ENCODE assay signal across 23 cellular contexts in genomic region chr6:11335826-11336225, GRCh38.
"Had no signal": no experiment of that assay in that cellular context is flagged by ENCODE, and none has a peak within 500 bp of the region (broad histone marks: within the 10 kb centered on the region; RNA-seq: fewer than 3 reads in every experiment).

No MANE protein-coding gene starts in this region.

- H3K9me3 Mint-ChIP-seq: immature natural killer cell had no signal

- H3K27me3 ChIP-seq: esophagus squamous epithelium, neural progenitor cell, right atrium auricular region, thyroid gland had no signal

- H3K4me1 ChIP-seq: neural progenitor cell, prostate gland, right atrium auricular region, thyroid gland had no signal

- H3K27ac Mint-ChIP-seq: mesothelial cell of epicardium; nephron; neural progenitor cell; stimulated activated naive CD8-positive, alpha-beta T cell treated with anti-CD3 and anti-CD28 coated beads, Interleukin-15, amount 100 ng/mL, for 72 hours had no signal

- H3K36me3 Mint-ChIP-seq: mesothelial cell of epicardium had no signal

- H3K4me1 Mint-ChIP-seq: neural progenitor cell had no signal

- H3K9ac ChIP-seq: neural progenitor cell had no signal

- H2AFZ ChIP-seq: neural progenitor cell had no signal

- H3K9me3 ChIP-seq: esophagus squamous epithelium, mucosa of descending colon, prostate gland, thyroid gland had no signal

- H3K27me3 Mint-ChIP-seq: effector memory CD8-positive, alpha-beta T cell; naive thymus-derived CD4-positive, alpha-beta T cell; stimulated activated naive CD8-positive, alpha-beta T cell treated with anti-CD3 and anti-CD28 coated beads, Interleukin-15, amount 100 ng/mL, for 72 hours had no signal

- DNase-seq: dermis blood vessel endothelial cell; effector memory CD8-positive, alpha-beta T cell; erythroblast; esophagus squamous epithelium; hypothalamus; immature natural killer cell; mesenchymal stem cell; mucosa of descending colon; naive thymus-derived CD4-positive, alpha-beta T cell; nucleus accumbens; stimulated activated CD4-positive, alpha-beta T cell treated with anti-CD3 and anti-CD28 coated beads, Interleukin-4, amount 100 ng/mL, for 4 hours; stimulated activated naive CD4-positive, alpha-beta T cell; stimulated activated naive CD8-positive, alpha-beta T cell treated with anti-CD3 and anti-CD28 coated beads, Interleukin-15, amount 100 ng/mL, for 72 hours; thyroid gland; trophoblast cell had no signal

- ATAC-seq: effector memory CD8-positive, alpha-beta T cell; mucosa of descending colon; naive thymus-derived CD4-positive, alpha-beta T cell; sciatic nerve; stimulated activated naive CD8-positive, alpha-beta T cell treated with anti-CD3 and anti-CD28 coated beads, Interleukin-15, amount 100 ng/mL, for 72 hours had no signal

- H3K27ac ChIP-seq: coronary artery, esophagus squamous epithelium, neural progenitor cell, prostate gland, right atrium auricular region, thyroid gland had no signal

- H3K36me3 ChIP-seq: esophagus squamous epithelium, neural progenitor cell, prostate gland, right atrium auricular region, thyroid gland had no signal

- H3K4me3 Mint-ChIP-seq: effector memory CD8-positive, alpha-beta T cell; immature natural killer cell; mesothelial cell of epicardium; naive thymus-derived CD4-positive, alpha-beta T cell; nephron; neural progenitor cell; stimulated activated naive CD8-positive, alpha-beta T cell treated with anti-CD3 and anti-CD28 coated beads, Interleukin-15, amount 100 ng/mL, for 72 hours had no signal

- H3K4me3 ChIP-seq: coronary artery, esophagus squamous epithelium, lung, mucosa of descending colon, neural progenitor cell, prostate gland, right atrium auricular region, thyroid gland had no signal

- H3K4me2 ChIP-seq: neural progenitor cell had no signal
